26 cellular contexts compared by ENCODE assay signal in the genomic region with DNA sequence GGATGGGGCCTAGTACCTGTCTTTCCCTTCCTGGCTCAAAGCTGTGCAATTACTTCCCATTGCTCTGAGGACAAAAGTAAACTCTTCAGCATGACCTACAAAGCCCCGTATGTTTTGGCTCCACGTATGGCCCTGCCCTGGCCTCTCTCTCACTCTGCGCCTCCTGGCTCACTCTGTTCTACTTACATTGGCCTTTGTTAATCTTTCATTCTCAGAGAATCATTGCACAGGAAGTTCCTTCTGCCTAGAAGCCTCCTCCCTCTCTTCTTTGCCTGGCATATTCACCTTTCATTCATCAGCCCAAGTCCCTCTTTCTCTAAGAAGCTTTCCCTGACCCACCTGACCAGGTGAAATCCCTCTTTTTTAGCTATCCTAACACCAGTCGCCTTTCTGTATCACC. TPM values are rescaled to one million over a fixed set of nuclear protein-coding genes. Genes with fewer than 3 reads are reported as not detected.
DNase-seq lines count a peak whose midpoint lies in the region; ATAC-seq and TF ChIP-seq lines count a peak whose summit lies in the region.
"Had no signal": no experiment of that assay in that cellular context is flagged by ENCODE, and none has a peak within 500 bp of the region (broad histone marks: within the 10 kb centered on the region; RNA-seq: fewer than 3 reads in every experiment).

No MANE protein-coding gene starts in this region.

- H3K36me3 ChIP-seq in KOPT-K1 (ENCODE audit: insufficient read depth, low read length) (no peaks in the 10 kb centered on the region), neural progenitor cell (no peaks in the 10 kb centered on the region)
- H3K36me3 ChIP-seq: esophagus muscularis mucosa, gastroesophageal sphincter, sigmoid colon, thoracic aorta had no signal

- DNase-seq in activated T-cell treated with anti-CD3 and anti-CD28 coated beads, Interleukin-2, amount 50 U/mL, for 24 hours: no peak
- DNase-seq in activated T-cell treated with anti-CD3 and anti-CD28 coated beads, Interleukin-2, amount 50 U/mL, for 1 hour: no peak
- no peak for DNase-seq in activated naive CD4-positive, alpha-beta T cell treated with anti-CD3 and anti-CD28 coated beads, Interleukin-2, amount 50 U/mL, for 72 hours (ENCODE audit: low spot score in 2 of 2)
- no peak for DNase-seq in neural progenitor cell (ENCODE audit: low spot score)
- DNase-seq in glutamatergic neuron: no peak
- DNase-seq in Calu3: no peak
- no peak for DNase-seq in effector CD4-positive, alpha-beta T cell
- DNase-seq: activated CD8-positive, alpha-beta memory T cell treated with anti-CD3 and anti-CD28 coated beads for 24 hours; activated gamma-delta T cell; DMS 273 treated with DMSO at 0.1 percent for 48 hours; effector memory CD4-positive, alpha-beta T cell; KG1; mammary epithelial cell; MV-4-11; NCI-H187; NCI-H748 treated with DMSO at 0.1 percent for 48 hours; SHP77; sigmoid colon had no signal

- H3K4me1 Mint-ChIP-seq in activated T-cell treated with anti-CD3 and anti-CD28 coated beads, Interleukin-2, amount 50 U/mL, for 24 hours (ENCODE audit: low read depth): peaks cover 70% of the 10 kb centered on the region
- H3K4me1 Mint-ChIP-seq in neural progenitor cell (no peaks in the 10 kb centered on the region), glutamatergic neuron (ENCODE audit: low read depth, unreplicated experiment) (no peaks in the 10 kb centered on the region), Calu3 (ENCODE audit: low read depth, unreplicated experiment) (no peaks in the 10 kb centered on the region)

- H3K9me3 ChIP-seq in KOPT-K1 (ENCODE audit: insufficient read depth, low read length, poor library complexity, severe bottlenecking): no peaks in the 10 kb centered on the region
- no peaks in the 10 kb centered on the region for H3K9me3 ChIP-seq in neural progenitor cell (ENCODE audit: low read depth)
- H3K9me3 ChIP-seq: BLaER1 treated with 17β-estradiol and CSF1 and Interleukin-3, amounts not matched to agents 10 nM and 100 nM; esophagus muscularis mucosa; gastroesophageal sphincter; sigmoid colon; thoracic aorta had no signal

- H3K79me2 ChIP-seq in neural progenitor cell (ENCODE audit: low read depth): no peaks in the 10 kb centered on the region
- H3K79me2 ChIP-seq: parathyroid adenoma had no signal

- peak overlapping the region; percentile 74 for H2AFZ ChIP-seq in neural progenitor cell (replicated peaks)
- H2AFZ ChIP-seq: parathyroid adenoma had no signal

- CTCF ChIA-PET in Calu3 (lab: Charles Lee): no interaction called here

- intact Hi-C loops in Calu3 (cut with micrococcal nuclease; ENCODE audit: unreplicated experiment): no loop called here

- H4K20me1 ChIP-seq in neural progenitor cell (ENCODE audit: low read depth): no peaks in the 10 kb centered on the region
- H4K20me1 ChIP-seq: BLaER1 treated with 17β-estradiol and CSF1 and Interleukin-3, amounts not matched to agents 10 nM and 100 nM had no signal

- H3K36me3 Mint-ChIP-seq in activated T-cell treated with anti-CD3 and anti-CD28 coated beads, Interleukin-2, amount 50 U/mL, for 24 hours (ENCODE audit: low read depth): no peaks in the 10 kb centered on the region
- peaks cover 4 to 19% of the 10 kb centered on the region in 2 donors for H3K36me3 Mint-ChIP-seq in activated naive CD4-positive, alpha-beta T cell treated with anti-CD3 and anti-CD28 coated beads, Interleukin-2, amount 50 U/mL, for 72 hours
- H3K36me3 Mint-ChIP-seq in neural progenitor cell (no peaks in the 10 kb centered on the region), glutamatergic neuron (ENCODE audit: unreplicated experiment) (no peaks in the 10 kb centered on the region), Calu3 (ENCODE audit: insufficient read depth, unreplicated experiment) (no peaks in the 10 kb centered on the region)

- no peak overlapping the region for H3K4me3 Mint-ChIP-seq in activated T-cell treated with anti-CD3 and anti-CD28 coated beads, Interleukin-2, amount 50 U/mL, for 24 hours
- H3K4me3 Mint-ChIP-seq in neural progenitor cell (no peak overlapping the region), glutamatergic neuron (ENCODE audit: unreplicated experiment) (no peak overlapping the region), Calu3 (ENCODE audit: low read depth, unreplicated experiment) (no peak overlapping the region)

- no peak overlapping the region for H3K4me2 ChIP-seq in neural progenitor cell
- H3K4me2 ChIP-seq: BLaER1 treated with 17β-estradiol and CSF1 and Interleukin-3, amounts not matched to agents 10 nM and 100 nM had no signal

- no peaks in the 10 kb centered on the region for H3K27me3 Mint-ChIP-seq in activated T-cell treated with anti-CD3 and anti-CD28 coated beads, Interleukin-2, amount 50 U/mL, for 24 hours
- H3K27me3 Mint-ChIP-seq in neural progenitor cell (ENCODE audit: insufficient read depth, low read depth) (no peaks in the 10 kb centered on the region), glutamatergic neuron (ENCODE audit: unreplicated experiment) (no peaks in the 10 kb centered on the region), Calu3 (ENCODE audit: unreplicated experiment) (no peaks in the 10 kb centered on the region)

- H3K9ac ChIP-seq in neural progenitor cell: no peak overlapping the region
- H3K9ac ChIP-seq: BLaER1 treated with 17β-estradiol and CSF1 and Interleukin-3, amounts not matched to agents 10 nM and 100 nM; parathyroid adenoma had no signal

- peak overlapping the region; percentile 47 for H3K27ac Mint-ChIP-seq in activated T-cell treated with anti-CD3 and anti-CD28 coated beads, Interleukin-2, amount 50 U/mL, for 24 hours
- H3K27ac Mint-ChIP-seq in activated naive CD4-positive, alpha-beta T cell treated with anti-CD3 and anti-CD28 coated beads, Interleukin-2, amount 50 U/mL, for 72 hours: peak overlapping the region; percentile 5 to 68
- H3K27ac Mint-ChIP-seq in neural progenitor cell: no peak overlapping the region
- no peak overlapping the region for H3K27ac Mint-ChIP-seq in glutamatergic neuron (ENCODE audit: unreplicated experiment)
- H3K27ac Mint-ChIP-seq in Calu3 (ENCODE audit: unreplicated experiment): no peak overlapping the region

- H3K27me3 ChIP-seq in neural progenitor cell: no peaks in the 10 kb centered on the region
- H3K27me3 ChIP-seq: esophagus muscularis mucosa, gastroesophageal sphincter, sigmoid colon had no signal

- no peaks in the 10 kb centered on the region for H3F3A ChIP-seq in neural progenitor cell (ENCODE audit: low read depth)

- no TSS peak for BruUV-seq in Calu3 (replicated peaks; lab: Mats Ljungman, UMichigan)

- no peaks in the 10 kb centered on the region for H3K4me1 ChIP-seq in neural progenitor cell
- H3K4me1 ChIP-seq: parathyroid adenoma had no signal

- peak in 1 of 2 donors; percentile 37 for ATAC-seq in activated naive CD4-positive, alpha-beta T cell treated with anti-CD3 and anti-CD28 coated beads, Interleukin-2, amount 50 U/mL, for 72 hours
- ATAC-seq: gastroesophageal sphincter had no signal

- TF ChIP-seq CTCF in neural progenitor cell (IDR thresholded peaks at IDR 0.05) (no peak), glutamatergic neuron (IDR thresholded peaks at IDR 0.05; ENCODE audit: partially characterized antibody, unreplicated experiment) (no peak), Calu3 (IDR thresholded peaks at IDR 0.05; ENCODE audit: unreplicated experiment) (no peak)

- no peak overlapping the region for H3K4me3 ChIP-seq in neural progenitor cell
- H3K4me3 ChIP-seq: BLaER1 treated with 17β-estradiol and CSF1 and Interleukin-3, amounts not matched to agents 10 nM and 100 nM; esophagus muscularis mucosa; gastroesophageal sphincter; sigmoid colon; thoracic aorta had no signal

- peaks cover 3% of the 10 kb centered on the region for H3K9me3 Mint-ChIP-seq in activated T-cell treated with anti-CD3 and anti-CD28 coated beads, Interleukin-2, amount 50 U/mL, for 24 hours
- peaks cover 12 to 13% of the 10 kb centered on the region in 2 donors for H3K9me3 Mint-ChIP-seq in activated naive CD4-positive, alpha-beta T cell treated with anti-CD3 and anti-CD28 coated beads, Interleukin-2, amount 50 U/mL, for 72 hours
- H3K9me3 Mint-ChIP-seq in neural progenitor cell (no peaks in the 10 kb centered on the region), glutamatergic neuron (ENCODE audit: unreplicated experiment) (no peaks in the 10 kb centered on the region), Calu3 (ENCODE audit: low read depth, unreplicated experiment) (no peaks in the 10 kb centered on the region)

- peak overlapping the region; percentile 78 for H3K27ac ChIP-seq in KOPT-K1 (ENCODE audit: low read depth, low read length, poor library complexity, severe bottlenecking)
- H3K27ac ChIP-seq in neural progenitor cell: no peak overlapping the region
- H3K27ac ChIP-seq: BLaER1 treated with 17β-estradiol and CSF1 and Interleukin-3, amounts not matched to agents 10 nM and 100 nM; esophagus muscularis mucosa; gastroesophageal sphincter; parathyroid adenoma; sigmoid colon; thoracic aorta had no signal

RNA-seq across cellular contexts. Expression of a gene that starts 23.9 kb away (rescaled TPM):
- not detected for total RNA-seq in activated naive CD4-positive, alpha-beta T cell treated with anti-CD3 and anti-CD28 coated beads, Interleukin-2, amount 50 U/mL, for 72 hours
- total RNA-seq in neural progenitor cell (ENCODE audit: low replicate concordance): not detected in 2 replicates
- total RNA-seq in glutamatergic neuron (ENCODE audit: unreplicated experiment): not detected
- not detected in 2 replicates for total RNA-seq in Calu3 (2022)
- total RNA-seq: cerebellum, esophagus muscularis mucosa, gastroesophageal sphincter, mammary epithelial cell, OCI-LY7, sigmoid colon, thoracic aorta had no signal

RNA-seq across cellular contexts. Expression of a gene that starts 25.3 kb away (rescaled TPM):
- total RNA-seq in activated naive CD4-positive, alpha-beta T cell treated with anti-CD3 and anti-CD28 coated beads, Interleukin-2, amount 50 U/mL, for 72 hours: under 1 TPM; 0.18 to 0.78 TPM
- total RNA-seq in neural progenitor cell (ENCODE audit: low replicate concordance) (not detected in 2 replicates), glutamatergic neuron (ENCODE audit: unreplicated experiment) (not detected), Calu3 (2022) (20.6 and 33.7 TPM in 2 replicates)
- total RNA-seq: cerebellum, esophagus muscularis mucosa, OCI-LY7, sigmoid colon, thoracic aorta had no signal

RNA-seq across cellular contexts. Expression of a gene that starts 53.7 kb away (rescaled TPM):
- total RNA-seq in activated naive CD4-positive, alpha-beta T cell treated with anti-CD3 and anti-CD28 coated beads, Interleukin-2, amount 50 U/mL, for 72 hours: 10 to 100 TPM; 15.7 to 57.0 TPM
- total RNA-seq in neural progenitor cell (ENCODE audit: low replicate concordance): 1.6 and 1.9 TPM in 2 replicates
- total RNA-seq in glutamatergic neuron (ENCODE audit: unreplicated experiment): 4.4 TPM
- 9.4 and 9.5 TPM in 2 replicates for total RNA-seq in Calu3 (2022)

Comparison
In these comparisons a context has a peak if more than half of its experiments do, and no peak if none do; other contexts are left out.
1. H3K27ac Mint-ChIP-seq: peak in activated T-cell treated with anti-CD3 and anti-CD28 coated beads, Interleukin-2, amount 50 U/mL, for 24 hours (single experiment) and activated naive CD4-positive, alpha-beta T cell treated with anti-CD3 and anti-CD28 coated beads, Interleukin-2, amount 50 U/mL, for 72 hours (2 of 2); none in neural progenitor cell (single experiment), glutamatergic neuron (single experiment) and Calu3 (single experiment).
2. RNA of a gene that starts 25.3 kb away (total RNA-seq): 20.6 to 33.7 TPM in Calu3; 0.18 to 0.78 TPM in activated naive CD4-positive, alpha-beta T cell treated with anti-CD3 and anti-CD28 coated beads, Interleukin-2, amount 50 U/mL, for 72 hours, not detected in neural progenitor cell and not detected in glutamatergic neuron (single experiment); every median in the first group is over 10 times any median in the second.